7 cellular contexts compared by ENCODE assay signal in genomic region chr3:9854291-9854940, GRCh38. TPM values are rescaled to one million over a fixed set of nuclear protein-coding genes. Genes with fewer than 3 reads are reported as not detected.
"Had no signal": no experiment of that assay in that cellular context is flagged by ENCODE, and none has a peak within 500 bp of the region (broad histone marks: within the 10 kb centered on the region; RNA-seq: fewer than 3 reads in every experiment).

No MANE protein-coding gene starts in this region.

RNA-seq across cellular contexts. Expression of gene CIDEC, which starts 25.6 kb away (rescaled TPM):
- total RNA-seq: activated CD8-positive, alpha-beta T cell treated with anti-CD3 and anti-CD28 coated beads, Interleukin-2, amount 10 ng/mL, durations not matched to agents 7 days and 5 days; activated T-helper 1 cell treated with anti-CD3 and anti-CD28 coated beads, Interleukin-12 subunit alpha, Interleukin-12 subunit beta, Interleukin-2, Interleukin-4 antibody, amounts not matched to agents 30 ng/mL and 10 ng/mL and 1 ng/mL, durations not matched to agents 14 hours and 24 hours and 36 hours; frontal cortex; mononuclear cell; myocyte; smooth muscle cell had no signal
- polyA plus RNA-seq: neural cell, smooth muscle cell had no signal
